In the genomic region with DNA sequence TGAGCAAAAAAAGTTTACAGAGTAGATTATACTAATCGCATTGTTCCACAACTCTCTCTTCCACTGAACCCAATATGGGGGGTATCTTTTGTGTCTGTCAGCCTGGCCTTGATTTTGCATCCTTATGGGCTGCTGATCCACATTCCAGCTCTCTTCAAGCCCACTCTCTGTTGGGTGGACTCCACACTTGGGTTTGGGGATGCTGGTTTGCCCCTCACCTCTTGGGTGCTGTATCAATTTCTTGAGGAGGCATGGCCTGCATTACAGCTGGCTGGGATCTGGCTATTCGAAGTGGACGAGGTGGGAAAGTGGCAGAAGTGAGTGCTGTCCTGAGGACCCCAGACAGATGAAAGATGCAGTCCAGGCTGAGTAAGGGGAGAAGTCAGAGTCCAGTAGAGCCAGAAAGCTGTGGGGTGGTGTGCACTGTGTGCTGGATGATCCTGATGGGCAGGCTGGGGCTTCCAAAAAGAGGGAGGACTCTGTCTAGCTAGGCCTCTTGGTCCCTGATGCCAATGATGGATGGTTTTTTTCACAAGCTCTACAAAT, we compare ENCODE assay signal across 12 cellular contexts.
DNase-seq lines count a peak whose midpoint lies in the region; ATAC-seq and TF ChIP-seq lines count a peak whose summit lies in the region.
"Had no signal": no experiment of that assay in that cellular context is flagged by ENCODE, and none has a peak within 500 bp of the region (broad histone marks: within the 10 kb centered on the region; RNA-seq: fewer than 3 reads in every experiment).

No MANE protein-coding gene starts in this region.

- H3K27ac ChIP-seq in epithelial cell of prostate (peak overlapping the region; percentile 100), neural progenitor cell (no peak overlapping the region), upper lobe of right lung (no peak overlapping the region)

- H3K27ac Mint-ChIP-seq in activated CD8-positive, alpha-beta T cell treated with anti-CD3 and anti-CD28 coated beads, Interleukin-2, amount 10 ng/mL, durations not matched to agents 7 days and 5 days: no peak overlapping the region
- H3K27ac Mint-ChIP-seq in activated CD8-positive, alpha-beta T cell treated with anti-CD3 and anti-CD28 coated beads for 36 hours: no peak overlapping the region
- H3K27ac Mint-ChIP-seq in neural progenitor cell: peak overlapping the region; percentile 77
- H3K27ac Mint-ChIP-seq: GM23338 had no signal

- H3K9me3 Mint-ChIP-seq in activated CD8-positive, alpha-beta T cell treated with anti-CD3 and anti-CD28 coated beads, Interleukin-2, amount 10 ng/mL, durations not matched to agents 7 days and 5 days (ENCODE audit: insufficient read depth): peaks cover 9% of the 10 kb centered on the region
- H3K9me3 Mint-ChIP-seq in activated CD8-positive, alpha-beta T cell treated with anti-CD3 and anti-CD28 coated beads for 36 hours: peaks cover 16% of the 10 kb centered on the region
- peaks cover 17% of the 10 kb centered on the region for H3K9me3 Mint-ChIP-seq in neural progenitor cell

- no peak overlapping the region for H3K9ac ChIP-seq in neural progenitor cell

- H3K4me3 Mint-ChIP-seq in activated CD8-positive, alpha-beta T cell treated with anti-CD3 and anti-CD28 coated beads, Interleukin-2, amount 10 ng/mL, durations not matched to agents 7 days and 5 days: no peak overlapping the region
- no peak overlapping the region for H3K4me3 Mint-ChIP-seq in activated CD8-positive, alpha-beta T cell treated with anti-CD3 and anti-CD28 coated beads for 36 hours
- no peak overlapping the region for H3K4me3 Mint-ChIP-seq in neural progenitor cell
- H3K4me3 Mint-ChIP-seq: brain, GM23338 had no signal

- CTCF ChIA-PET in activated CD8-positive, alpha-beta T cell treated with anti-CD3 and anti-CD28 coated beads, Interleukin-2, amount 10 ng/mL, durations not matched to agents 7 days and 5 days (lab: Charles Lee): interaction anchor here (0.8 to 1.3 kb wide), 4 partner anchors 21 to 501 kb away, joined by 3 to 6 read pairs (median 4); no protein-coding TSS in a partner anchor
- CTCF ChIA-PET in activated CD8-positive, alpha-beta T cell treated with anti-CD3 and anti-CD28 coated beads for 36 hours (lab: Charles Lee): interaction anchor here (0.7 to 2.0 kb wide), 5 partner anchors 9 to 501 kb away, joined by 3 to 8 read pairs (median 4); no protein-coding TSS in a partner anchor

- H3F3A ChIP-seq in neural progenitor cell (ENCODE audit: low read depth): no peaks in the 10 kb centered on the region

- no peak for ATAC-seq in activated CD8-positive, alpha-beta T cell treated with anti-CD3 and anti-CD28 coated beads, Interleukin-2, amount 10 ng/mL, durations not matched to agents 7 days and 5 days
- ATAC-seq in activated CD8-positive, alpha-beta T cell treated with anti-CD3 and anti-CD28 coated beads for 36 hours: no peak
- ATAC-seq in upper lobe of right lung (peak; percentile 19), GM21786 (IDR thresholded peaks at IDR 0.05; ENCODE audit: unreplicated experiment) (no peak)

- H2AFZ ChIP-seq in neural progenitor cell (replicated peaks): no peak overlapping the region
- H2AFZ ChIP-seq: GM23338 had no signal

- POLR2A ChIA-PET in activated CD8-positive, alpha-beta T cell treated with anti-CD3 and anti-CD28 coated beads, Interleukin-2, amount 10 ng/mL, durations not matched to agents 7 days and 5 days (lab: Charles Lee): no interaction called here
- POLR2A ChIA-PET in activated CD8-positive, alpha-beta T cell treated with anti-CD3 and anti-CD28 coated beads for 36 hours (lab: Charles Lee): interaction anchor here (1.0 kb wide), 1 partner anchor 483 kb away, joined by 3 read pairs; no protein-coding TSS in a partner anchor

- H3K4me1 ChIP-seq in neural progenitor cell (no peaks in the 10 kb centered on the region), upper lobe of right lung (no peaks in the 10 kb centered on the region)

- no peaks in the 10 kb centered on the region for H3K4me1 Mint-ChIP-seq in activated CD8-positive, alpha-beta T cell treated with anti-CD3 and anti-CD28 coated beads, Interleukin-2, amount 10 ng/mL, durations not matched to agents 7 days and 5 days (ENCODE audit: low read depth)
- H3K4me1 Mint-ChIP-seq in activated CD8-positive, alpha-beta T cell treated with anti-CD3 and anti-CD28 coated beads for 36 hours (ENCODE audit: low read depth): peaks cover 5% of the 10 kb centered on the region
- H3K4me1 Mint-ChIP-seq in neural progenitor cell: no peaks in the 10 kb centered on the region
- H3K4me1 Mint-ChIP-seq: GM23338 had no signal

- H3K9me3 ChIP-seq in neural progenitor cell (ENCODE audit: low read depth) (peaks cover 9% of the 10 kb centered on the region), upper lobe of right lung (no peaks in the 10 kb centered on the region)

- no peaks in the 10 kb centered on the region for H3K27me3 Mint-ChIP-seq in activated CD8-positive, alpha-beta T cell treated with anti-CD3 and anti-CD28 coated beads, Interleukin-2, amount 10 ng/mL, durations not matched to agents 7 days and 5 days (ENCODE audit: low read depth)
- H3K27me3 Mint-ChIP-seq in activated CD8-positive, alpha-beta T cell treated with anti-CD3 and anti-CD28 coated beads for 36 hours: no peaks in the 10 kb centered on the region
- no peaks in the 10 kb centered on the region for H3K27me3 Mint-ChIP-seq in neural progenitor cell (ENCODE audit: insufficient read depth, low read depth)

- H3K4me2 ChIP-seq in neural progenitor cell: no peak overlapping the region
- H3K4me2 ChIP-seq: GM23338 had no signal

- no peaks in the 10 kb centered on the region for H4K20me1 ChIP-seq in neural progenitor cell (ENCODE audit: low read depth)

- intact Hi-C loops in activated CD8-positive, alpha-beta T cell treated with anti-CD3 and anti-CD28 coated beads for 36 hours (cut with micrococcal nuclease): no loop called here
- intact Hi-C loops in upper lobe of right lung (cut with DNase I): no loop called here

- H3K79me2 ChIP-seq in neural progenitor cell (ENCODE audit: low read depth): no peaks in the 10 kb centered on the region

- H3K27me3 ChIP-seq in neural progenitor cell (no peaks in the 10 kb centered on the region), upper lobe of right lung (no peaks in the 10 kb centered on the region)

- H3K36me3 Mint-ChIP-seq in activated CD8-positive, alpha-beta T cell treated with anti-CD3 and anti-CD28 coated beads, Interleukin-2, amount 10 ng/mL, durations not matched to agents 7 days and 5 days (ENCODE audit: low read depth): peaks cover 6% of the 10 kb centered on the region
- H3K36me3 Mint-ChIP-seq in activated CD8-positive, alpha-beta T cell treated with anti-CD3 and anti-CD28 coated beads for 36 hours (ENCODE audit: low read depth): peaks cover 9% of the 10 kb centered on the region
- H3K36me3 Mint-ChIP-seq in neural progenitor cell: no peaks in the 10 kb centered on the region

- no peak for TF ChIP-seq CTCF in activated CD8-positive, alpha-beta T cell treated with anti-CD3 and anti-CD28 coated beads for 36 hours (IDR thresholded peaks at IDR 0.05)
- no peak for TF ChIP-seq CTCF in neural progenitor cell (IDR thresholded peaks at IDR 0.05)
- no peak for TF ChIP-seq CTCF in upper lobe of right lung (IDR thresholded peaks at IDR 0.05)

- H3K36me3 ChIP-seq in neural progenitor cell (no peaks in the 10 kb centered on the region), upper lobe of right lung (no peaks in the 10 kb centered on the region)

- peak; percentile 8 for DNase-seq in activated CD8-positive, alpha-beta T cell treated with anti-CD3 and anti-CD28 coated beads, Interleukin-2, amount 10 ng/mL, durations not matched to agents 7 days and 5 days
- DNase-seq in activated CD8-positive, alpha-beta T cell treated with anti-CD3 and anti-CD28 coated beads for 36 hours: no peak
- DNase-seq in epithelial cell of prostate (ENCODE audit: low read depth, low spot score) (no peak), neural progenitor cell (ENCODE audit: low spot score) (no peak), upper lobe of right lung (no peak), NCI-H510A (lab: John Stamatoyannopoulos, UW) (no peak), nucleus accumbens (lab: John Stamatoyannopoulos, UW) (no peak)
- DNase-seq: midbrain, NCI-H1105 treated with DMSO at 0.1 percent for 48 hours had no signal

- no peak overlapping the region for H3K4me3 ChIP-seq in neural progenitor cell
- no peak overlapping the region for H3K4me3 ChIP-seq in upper lobe of right lung
- H3K4me3 ChIP-seq: GM23338 had no signal
